In the genomic region with DNA sequence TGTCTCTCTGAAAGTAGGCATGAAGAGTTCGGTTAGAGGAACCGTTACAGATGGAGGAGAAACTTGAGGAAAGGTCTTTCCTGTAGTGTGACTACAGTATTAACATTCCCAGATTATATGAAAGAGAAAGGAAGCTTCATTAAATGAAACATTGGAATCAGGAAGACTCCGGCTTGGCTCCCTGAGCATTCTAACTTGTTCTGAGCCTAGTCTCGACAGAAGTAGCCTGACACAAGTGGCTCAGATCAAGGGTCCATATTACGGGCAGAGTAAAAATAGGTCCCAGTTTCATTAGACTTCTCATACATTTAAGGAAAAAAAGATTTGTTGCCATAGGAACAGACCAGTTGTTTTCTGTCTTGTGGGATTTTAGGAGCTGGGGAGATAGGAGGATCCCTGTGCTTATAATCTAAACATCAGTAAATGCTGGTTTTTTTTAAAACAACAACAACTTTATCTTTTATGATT, we compare ENCODE assay signal across 10 cellular contexts. TPM values are rescaled to one million over a fixed set of nuclear protein-coding genes. Genes with fewer than 3 reads are reported as not detected.
DNase-seq lines count a peak whose midpoint lies in the region; ATAC-seq, FAIRE-seq and TF ChIP-seq lines count a peak whose summit lies in the region.
"Had no signal": no experiment of that assay in that cellular context is flagged by ENCODE, and none has a peak within 500 bp of the region (broad histone marks: within the 10 kb centered on the region; RNA-seq: fewer than 3 reads in every experiment).

No MANE protein-coding gene starts in this region.

- BruUV-seq in IMR-90 (replicated peaks; lab: Mats Ljungman, UMichigan) = no TSS peak
- no TSS peak for BruUV-seq in HepG2 (replicated peaks; lab: Mats Ljungman, UMichigan)

- H3K4me3 Mint-ChIP-seq in activated CD8-positive, alpha-beta T cell treated with anti-CD3 and anti-CD28 coated beads, Interleukin-2, amount 10 ng/mL, durations not matched to agents 7 days and 5 days = peak overlapping the region; percentile 79
- H3K4me3 Mint-ChIP-seq in stimulated activated naive CD8-positive, alpha-beta T cell treated with anti-CD3 and anti-CD28 coated beads, Interleukin-15, amount 100 ng/mL, for 72 hours = peak overlapping the region; percentile 81 to 99

- H3K56ac ChIP-seq in IMR-90 (ENCODE audit: extremely low read depth, insufficient read depth, low read length) = no peak overlapping the region

- H3K36me3 ChIP-seq in IMR-90 (ENCODE audit: control insufficient read depth, insufficient read depth, low read length) = no peaks in the 10 kb centered on the region
- H3K36me3 ChIP-seq in HepG2 (replicated peaks in 1 of 2; ENCODE audit: control insufficient read depth in 1 of 2, insufficient read depth in 2 of 2, low read length in 2 of 2) = no peaks in the 10 kb centered on the region

- no peaks in the 10 kb centered on the region for H3K9me3 ChIP-seq in IMR-90 (ENCODE audit: control insufficient read depth, insufficient read depth, low read length)
- no peaks in the 10 kb centered on the region for H3K9me3 ChIP-seq in HepG2 (ENCODE audit: low read length)

- TF ChIP-seq EP300 in HepG2 (IDR thresholded peaks at IDR 0.05; ENCODE audit: low read depth in 2 of 2, low read length in 2 of 2) (no peak), HepG2 (CRISPR knock-in tag; IDR thresholded peaks at IDR 0.05; ENCODE audit: borderline replicate concordance) (no peak)

- intact Hi-C loops in IMR-90 (cut with micrococcal nuclease) = no loop called here
- intact Hi-C loops in HepG2 (cut with micrococcal nuclease; ENCODE audit: unreplicated experiment) = no loop called here

- no peak overlapping the region for H3K4me2 ChIP-seq in IMR-90 (ENCODE audit: low read depth, low read length)
- no peak overlapping the region for H3K4me2 ChIP-seq in HepG2 (ENCODE audit: low read depth, low read length)

- H3K23ac ChIP-seq in IMR-90 (ENCODE audit: low read depth, low read length) = peak overlapping the region; percentile 59; the same call in 1 of the 2 replicates

- H2AK9ac ChIP-seq in IMR-90 (replicated peaks; ENCODE audit: low read depth, low read length, poor library complexity) = no peak overlapping the region

- no peak for TF ChIP-seq CTCF in IMR-90 (conservative IDR thresholded peaks at IDR 0.05; ENCODE audit: low read depth, low read length)
- TF ChIP-seq CTCF in HepG2 (CRISPR knock-in tag; IDR thresholded peaks at IDR 0.05) = no peak

- H2BK20ac ChIP-seq in IMR-90 (ENCODE audit: low read depth, low read length) = no peak overlapping the region

- peaks cover 23 to 66% of the 10 kb centered on the region in 2 experiments for H3K79me1 ChIP-seq in IMR-90 (ENCODE audit: low read depth in 1 of 2, low read length in 2 of 2)

- dilution Hi-C loops in IMR-90 (cut with HindIII; ENCODE audit: low sequenced_read_pairs, unreplicated experiment) = no loop called here

- DNase-seq in IMR-90 = no peak
- DNase-seq in activated CD8-positive, alpha-beta T cell treated with anti-CD3 and anti-CD28 coated beads, Interleukin-2, amount 10 ng/mL, durations not matched to agents 7 days and 5 days = no peak
- no peak for DNase-seq in HepG2 (ENCODE audit: low spot score)
- DNase-seq in stimulated activated naive CD8-positive, alpha-beta T cell treated with anti-CD3 and anti-CD28 coated beads, Interleukin-15, amount 100 ng/mL, for 72 hours = no peak
- no peak for DNase-seq in GOT3 (lab: John Stamatoyannopoulos, UW)
- no peak for DNase-seq in cortex of kidney (lab: John Stamatoyannopoulos, UW)
- DNase-seq: cerebellar nuclear complex had no signal

- no peaks in the 10 kb centered on the region for H3K27me3 Mint-ChIP-seq in activated CD8-positive, alpha-beta T cell treated with anti-CD3 and anti-CD28 coated beads, Interleukin-2, amount 10 ng/mL, durations not matched to agents 7 days and 5 days (ENCODE audit: low read depth)
- H3K27me3 Mint-ChIP-seq in stimulated activated naive CD8-positive, alpha-beta T cell treated with anti-CD3 and anti-CD28 coated beads, Interleukin-15, amount 100 ng/mL, for 72 hours = no peaks in the 10 kb centered on the region

- WGBS in IMR-90 (ENCODE audit: extremely low coverage in 2 of 2, insufficient read length in 1 of 2), 2 experiments = no CpG with 5 or more reads among the region's 5 CpGs
- 89% methylated on average over 5 of the region's 5 CpGs for WGBS in HepG2 (ENCODE audit: low lambda C conversion rate)

- peaks cover 74% of the 10 kb centered on the region for H3K79me2 ChIP-seq in HepG2 (ENCODE audit: insufficient read depth, low read length)

- 0 out of 2 replicates have a peak overlapping the region, but pooled peaks have one; percentile 1 for H2AK5ac ChIP-seq in IMR-90 (ENCODE audit: low read depth, low read length)

- no peak overlapping the region for H3K18ac ChIP-seq in IMR-90 (ENCODE audit: low read depth, low read length)

- TF ChIP-seq RAD21 in IMR-90 (IDR thresholded peaks at IDR 0.05; ENCODE audit: low read length) (no peak), HepG2 (CRISPR knock-in tag; IDR thresholded peaks at IDR 0.05) (no peak)

- no peak overlapping the region for H4K91ac ChIP-seq in IMR-90 (ENCODE audit: insufficient read depth, low read depth, low read length)

- in situ Hi-C loops in IMR-90 (cut with MboI; ENCODE audit: low sequenced_read_pairs) (no loop called here), HepG2 (cut with HindIII; ENCODE audit: extremely low pct_ligation_motif_present, low pct_unique_long_range_greater_than_20kb) (no loop called here)

- H3K9ac ChIP-seq in IMR-90 (ENCODE audit: low read depth, low read length) = no peak overlapping the region
- H3K9ac ChIP-seq in HepG2 (ENCODE audit: insufficient read depth, low read depth, low read length) = no peak overlapping the region

- no peak overlapping the region; the same call in 1 of the 2 replicates for H3K14ac ChIP-seq in IMR-90 (replicated peaks; ENCODE audit: low read depth, low read length)

- FAIRE-seq in HepG2 (lab: Jason Lieb, UNC) = no peak
- FAIRE-seq: islet of Langerhans had no signal

- peaks cover 94% of the 10 kb centered on the region for H3K4me1 Mint-ChIP-seq in activated CD8-positive, alpha-beta T cell treated with anti-CD3 and anti-CD28 coated beads, Interleukin-2, amount 10 ng/mL, durations not matched to agents 7 days and 5 days (ENCODE audit: low read depth)
- peaks cover 85% of the 10 kb centered on the region for H3K4me1 Mint-ChIP-seq in stimulated activated naive CD8-positive, alpha-beta T cell treated with anti-CD3 and anti-CD28 coated beads, Interleukin-15, amount 100 ng/mL, for 72 hours

- H3K27me3 ChIP-seq in IMR-90 (ENCODE audit: control insufficient read depth, insufficient read depth, low read length) (no peaks in the 10 kb centered on the region), HepG2 (ENCODE audit: control insufficient read depth in 1 of 2, insufficient read depth in 2 of 2, low read length in 2 of 2) (no peaks in the 10 kb centered on the region)

- no peak overlapping the region for H2BK120ac ChIP-seq in IMR-90 (ENCODE audit: low read depth, low read length)

- H4K20me1 ChIP-seq in IMR-90 (ENCODE audit: insufficient read depth, low read length) (peaks cover 24% of the 10 kb centered on the region), HepG2 (ENCODE audit: insufficient read depth, low read length) (no peaks in the 10 kb centered on the region)

- H3K9me1 ChIP-seq in IMR-90 (ENCODE audit: insufficient read depth, low read length) = peaks cover 17% of the 10 kb centered on the region

- no peak overlapping the region; the same call in 1 of the 2 replicates for H3K4ac ChIP-seq in IMR-90 (ENCODE audit: low read depth, low read length)

- no peak overlapping the region for H4K5ac ChIP-seq in IMR-90 (ENCODE audit: low read depth, low read length)

- H3K27ac Mint-ChIP-seq in activated CD8-positive, alpha-beta T cell treated with anti-CD3 and anti-CD28 coated beads, Interleukin-2, amount 10 ng/mL, durations not matched to agents 7 days and 5 days = peak overlapping the region; percentile 99
- peak overlapping the region; percentile 97 to 100 for H3K27ac Mint-ChIP-seq in stimulated activated naive CD8-positive, alpha-beta T cell treated with anti-CD3 and anti-CD28 coated beads, Interleukin-15, amount 100 ng/mL, for 72 hours

- H3K4me3 ChIP-seq in IMR-90 (ENCODE audit: insufficient read depth, low read depth, low read length) (no peak overlapping the region), HepG2 (replicated peaks in 1 of 3; ENCODE audit: insufficient read depth in 1 of 3, low read depth in 2 of 3, low read length in 3 of 3) (no peak overlapping the region)

- H3K36me3 Mint-ChIP-seq in activated CD8-positive, alpha-beta T cell treated with anti-CD3 and anti-CD28 coated beads, Interleukin-2, amount 10 ng/mL, durations not matched to agents 7 days and 5 days (ENCODE audit: low read depth) = peaks cover 63% of the 10 kb centered on the region

- POLR2A ChIA-PET in IMR-90 (lab: Charles Lee; ENCODE audit: unreplicated experiment) = no interaction called here
- POLR2A ChIA-PET in activated CD8-positive, alpha-beta T cell treated with anti-CD3 and anti-CD28 coated beads, Interleukin-2, amount 10 ng/mL, durations not matched to agents 7 days and 5 days (lab: Charles Lee) = interaction anchor here (0.6 to 16.0 kb wide), 10 partner anchors 8 to 347 kb away, joined by 4 to 381 read pairs (median 10); a partner anchor contains a TSS
- POLR2A ChIA-PET in HepG2 (lab: Yijun Ruan, JAX) = interaction anchor here (3.0 to 5.7 kb wide), 2 partner anchors 12 to 36 kb away, joined by 14 to 56 read pairs; a partner anchor contains a TSS

- H2BK15ac ChIP-seq in IMR-90 (ENCODE audit: low read depth, low read length) = no peak overlapping the region

- H3K4me1 ChIP-seq in IMR-90 (ENCODE audit: control insufficient read depth, insufficient read depth, low read length) (peaks cover 19% of the 10 kb centered on the region), HepG2 (ENCODE audit: insufficient read depth, low read length) (peaks cover 92% of the 10 kb centered on the region)

- H2AFZ ChIP-seq in IMR-90 (replicated peaks; ENCODE audit: low read length, poor library complexity) (no peak overlapping the region), HepG2 (ENCODE audit: low read length) (no peak overlapping the region)

- no peak overlapping the region for H2BK5ac ChIP-seq in IMR-90 (ENCODE audit: low read depth, low read length, poor library complexity, severe bottlenecking)

- TF ChIP-seq POLR2A in IMR-90 (IDR thresholded peaks at IDR 0.05; ENCODE audit: low read depth, low read length) (no peak), HepG2 (IDR thresholded peaks at IDR 0.05; ENCODE audit: insufficient read depth in 1 of 2, low read depth in 2 of 2, low read length in 2 of 2) (no peak)

- H4K8ac ChIP-seq in IMR-90 (ENCODE audit: low read depth in 2 of 2, low read length in 2 of 2) = peak overlapping the region in 1 of 2 experiments; percentile 11; a peak in 1 of 4 replicates

- H3K27ac ChIP-seq in IMR-90 (ENCODE audit: insufficient read depth, low read length) = no peak overlapping the region
- H3K27ac ChIP-seq in HepG2 (ENCODE audit: extremely low read length, insufficient read depth, low read length) = peak overlapping the region; percentile 81

- ATAC-seq in IMR-90 (ENCODE audit: low read depth) (no peak), HepG2 (no peak), HG03175 (IDR thresholded peaks at IDR 0.05; ENCODE audit: unreplicated experiment) (no peak), SK-N-SH treated with all-trans-retinoic acid at 6 μM for 48 hours (no peak)
- ATAC-seq in activated CD8-positive, alpha-beta T cell treated with anti-CD3 and anti-CD28 coated beads, Interleukin-2, amount 10 ng/mL, durations not matched to agents 7 days and 5 days = no peak
- ATAC-seq in stimulated activated naive CD8-positive, alpha-beta T cell treated with anti-CD3 and anti-CD28 coated beads, Interleukin-15, amount 100 ng/mL, for 72 hours = no peak

- H3K9me3 Mint-ChIP-seq in activated CD8-positive, alpha-beta T cell treated with anti-CD3 and anti-CD28 coated beads, Interleukin-2, amount 10 ng/mL, durations not matched to agents 7 days and 5 days (ENCODE audit: insufficient read depth) = no peaks in the 10 kb centered on the region
- H3K9me3 Mint-ChIP-seq in stimulated activated naive CD8-positive, alpha-beta T cell treated with anti-CD3 and anti-CD28 coated beads, Interleukin-15, amount 100 ng/mL, for 72 hours = no peaks in the 10 kb centered on the region

- CTCF ChIA-PET in IMR-90 (lab: Yijun Ruan, JAX) (interaction anchor here (0.8 to 1.3 kb wide), 3 partner anchors 71 to 233 kb away, joined by 4 to 6 read pairs (median 4); no protein-coding TSS in a partner anchor), HepG2 (lab: Yijun Ruan, JAX; ENCODE audit: low intra/inter-chr PET ratio, low total read pairs) (no interaction called here)
- CTCF ChIA-PET in activated CD8-positive, alpha-beta T cell treated with anti-CD3 and anti-CD28 coated beads, Interleukin-2, amount 10 ng/mL, durations not matched to agents 7 days and 5 days (lab: Charles Lee) = interaction anchor here (0.8 to 16.5 kb wide), 9 partner anchors 8 to 233 kb away, joined by 3 to 206 read pairs (median 14); a partner anchor contains a TSS

RNA-seq across cellular contexts. Expression of a gene that starts 12.8 kb away (rescaled TPM):
- total RNA-seq in IMR-90 (2012; rRNA removed) (30.1 and 33.6 TPM in 2 replicates), HepG2 (2016; rRNA removed; fragmentation: Illumina TruSeq; extraction: Trizol) (19.0 and 21.2 TPM in 2 replicates)
- polyA plus RNA-seq in IMR-90 (2012; rRNA removed) (29.1 and 31.0 TPM in 2 replicates), HepG2 (2011; rRNA removed) (22.3 and 22.5 TPM in 2 replicates)
- polyA plus RNA-seq in IMR-90 (2012; cell fraction: cytosol; rRNA removed) = 15.8 and 20.4 TPM in 2 replicates
- 20.5 and 30.1 TPM in 2 replicates for polyA plus RNA-seq in IMR-90 (2012; cell fraction: nucleus; rRNA removed; ENCODE audit: low replicate concordance)
- 100 to 1,000 TPM; 106 to 107 TPM for total RNA-seq in activated CD8-positive, alpha-beta T cell treated with anti-CD3 and anti-CD28 coated beads, Interleukin-2, amount 10 ng/mL, durations not matched to agents 7 days and 5 days
- total RNA-seq in HepG2 (2016; cell fraction: cytosol; rRNA removed; fragmentation: Illumina TruSeq; extraction: Trizol; ENCODE audit: low read depth) = 3.7 and 4.1 TPM in 2 replicates
- 17.0 and 17.7 TPM in 2 replicates for total RNA-seq in HepG2 (2016; cell fraction: insoluble cytoplasmic fraction; rRNA removed; fragmentation: Illumina TruSeq; extraction: Trizol)
- 9.4 and 9.9 TPM in 2 replicates for total RNA-seq in HepG2 (2016; cell fraction: membrane; rRNA removed; fragmentation: Illumina TruSeq; extraction: Trizol)
- 12.5 and 12.6 TPM in 2 replicates for total RNA-seq in HepG2 (2016; cell fraction: nucleus; rRNA removed; fragmentation: Illumina TruSeq; extraction: Trizol)
- polyA plus RNA-seq in HepG2 (2011; cell fraction: cytosol; rRNA removed) = 19.5 and 21.2 TPM in 2 replicates
- 14.7 and 15.6 TPM in 2 replicates for polyA plus RNA-seq in HepG2 (2011; cell fraction: nucleus; rRNA removed)
- 22.4 and 36.2 TPM in 2 replicates for polyA plus RNA-seq in HepG2 (2012)
- polyA plus RNA-seq in HepG2 (2016; cell fraction: cytosol; fragmentation: Illumina TruSeq; extraction: Trizol; ENCODE audit: low read depth) = 2.5 and 2.8 TPM in 2 replicates
- 24.0 and 32.1 TPM in 2 replicates for polyA plus RNA-seq in HepG2 (2016; cell fraction: insoluble cytoplasmic fraction; fragmentation: Illumina TruSeq; extraction: Trizol; ENCODE audit: low read depth)
- 10.0 and 10.2 TPM in 2 replicates for polyA plus RNA-seq in HepG2 (2016; cell fraction: membrane; fragmentation: Illumina TruSeq; extraction: Trizol; ENCODE audit: low read depth)
- polyA plus RNA-seq in HepG2 (2016; cell fraction: nucleus; fragmentation: Illumina TruSeq; extraction: Trizol; ENCODE audit: insufficient read depth, low read depth) = 29.2 and 32.0 TPM in 2 replicates
- polyA minus RNA-seq in HepG2 (2011; rRNA and poly(A)+ RNA removed; ENCODE audit: low replicate concordance) = 14.4 and 37.7 TPM in 2 replicates
- 14.2 and 14.6 TPM in 2 replicates for polyA minus RNA-seq in HepG2 (2011; cell fraction: cytosol; rRNA and poly(A)+ RNA removed)
- polyA minus RNA-seq in HepG2 (2011; cell fraction: nucleus; rRNA and poly(A)+ RNA removed) = 12.0 and 16.8 TPM in 2 replicates
